1 cellular context compared by ENCODE assay signal in genomic region chr1:9428601-9429368, GRCh38.
A peak's percentile ranks its signal among the peaks of the same experiment; 100 is the strongest.
TF ChIP-seq lines count a peak whose summit lies in the region.

No MANE protein-coding gene starts in this region.

TF ChIP-seq in WTC11, 78 proteins besides CTCF, POLR2A, EP300 and RAD21 (continued from another document and continues in another):
- TF ChIP-seq, protein P1, sequence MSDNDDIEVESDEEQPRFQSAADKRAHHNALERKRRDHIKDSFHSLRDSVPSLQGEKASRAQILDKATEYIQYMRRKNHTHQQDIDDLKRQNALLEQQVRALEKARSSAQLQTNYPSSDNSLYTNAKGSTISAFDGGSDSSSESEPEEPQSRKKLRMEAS (CRISPR knock-in tag; IDR thresholded peaks at IDR 0.05) = peak; percentile 85
- no peak for TF ChIP-seq OVOL2 (CRISPR knock-in tag; IDR thresholded peaks at IDR 0.05; ENCODE audit: borderline replicate concordance)
- TF ChIP-seq NR1H2 (CRISPR knock-in tag; IDR thresholded peaks at IDR 0.05) = no peak
- TF ChIP-seq MYBL2 (CRISPR knock-in tag; IDR thresholded peaks at IDR 0.05) = no peak; the same call in 1 of the 2 replicates
- TF ChIP-seq NR3C1 (CRISPR knock-in tag; conservative IDR thresholded peaks at IDR 0.05; ENCODE audit: low read depth) = no peak
- TF ChIP-seq PRDM15 (CRISPR knock-in tag; IDR thresholded peaks at IDR 0.05) = no peak
- no peak for TF ChIP-seq ZNF121 (CRISPR knock-in tag; IDR thresholded peaks at IDR 0.05)
- TF ChIP-seq MXD4 (CRISPR knock-in tag; IDR thresholded peaks at IDR 0.05; ENCODE audit: borderline replicate concordance) = no peak
- no peak for TF ChIP-seq JAZF1 (CRISPR knock-in tag; IDR thresholded peaks at IDR 0.05)
- TF ChIP-seq ZSCAN18 (CRISPR knock-in tag; IDR thresholded peaks at IDR 0.05) = no peak
- TF ChIP-seq SMAD4 (CRISPR knock-in tag; IDR thresholded peaks at IDR 0.05) = no peak
- TF ChIP-seq, protein P2, sequence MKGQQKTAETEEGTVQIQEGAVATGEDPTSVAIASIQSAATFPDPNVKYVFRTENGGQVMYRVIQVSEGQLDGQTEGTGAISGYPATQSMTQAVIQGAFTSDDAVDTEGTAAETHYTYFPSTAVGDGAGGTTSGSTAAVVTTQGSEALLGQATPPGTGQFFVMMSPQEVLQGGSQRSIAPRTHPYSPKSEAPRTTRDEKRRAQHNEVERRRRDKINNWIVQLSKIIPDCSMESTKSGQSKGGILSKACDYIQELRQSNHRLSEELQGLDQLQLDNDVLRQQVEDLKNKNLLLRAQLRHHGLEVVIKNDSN (CRISPR knock-in tag; IDR thresholded peaks at IDR 0.05) = peak; percentile 94
- no peak for TF ChIP-seq GTF2I (CRISPR knock-in tag; conservative IDR thresholded peaks at IDR 0.05)
- TF ChIP-seq ATF1 (CRISPR knock-in tag; IDR thresholded peaks at IDR 0.05) = peak; percentile 95; the same call in 1 of the 2 replicates
- TF ChIP-seq, protein P3, sequence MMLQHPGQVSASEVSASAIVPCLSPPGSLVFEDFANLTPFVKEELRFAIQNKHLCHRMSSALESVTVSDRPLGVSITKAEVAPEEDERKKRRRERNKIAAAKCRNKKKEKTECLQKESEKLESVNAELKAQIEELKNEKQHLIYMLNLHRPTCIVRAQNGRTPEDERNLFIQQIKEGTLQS (CRISPR knock-in tag; conservative IDR thresholded peaks at IDR 0.05) = no peak
- TF ChIP-seq, protein P4, sequence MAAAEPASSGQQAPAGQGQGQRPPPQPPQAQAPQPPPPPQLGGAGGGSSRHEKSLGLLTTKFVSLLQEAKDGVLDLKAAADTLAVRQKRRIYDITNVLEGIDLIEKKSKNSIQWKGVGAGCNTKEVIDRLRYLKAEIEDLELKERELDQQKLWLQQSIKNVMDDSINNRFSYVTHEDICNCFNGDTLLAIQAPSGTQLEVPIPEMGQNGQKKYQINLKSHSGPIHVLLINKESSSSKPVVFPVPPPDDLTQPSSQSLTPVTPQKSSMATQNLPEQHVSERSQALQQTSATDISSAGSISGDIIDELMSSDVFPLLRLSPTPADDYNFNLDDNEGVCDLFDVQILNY (CRISPR knock-in tag; IDR thresholded peaks at IDR 0.05) = peak; percentile 77
- TF ChIP-seq CBFB (CRISPR knock-in tag; IDR thresholded peaks at IDR 0.05; ENCODE audit: low read depth) = no peak
- no peak for TF ChIP-seq SMAD3 (CRISPR knock-in tag; IDR thresholded peaks at IDR 0.05; ENCODE audit: borderline replicate concordance)
- TF ChIP-seq ZNF671 (CRISPR knock-in tag; IDR thresholded peaks at IDR 0.05) = no peak
- TF ChIP-seq ETV6 (CRISPR knock-in tag; IDR thresholded peaks at IDR 0.05) = 0 out of 2 replicates have a peak, but pooled peaks have one; percentile 33
- TF ChIP-seq SP1 (CRISPR knock-in tag; conservative IDR thresholded peaks at IDR 0.05) = peak; percentile 96
- no peak for TF ChIP-seq HMGA2 (CRISPR knock-in tag; IDR thresholded peaks at IDR 0.05)
- TF ChIP-seq TEAD1 (CRISPR knock-in tag; IDR thresholded peaks at IDR 0.05) = peak; percentile 20; the same call in 1 of the 2 replicates
- TF ChIP-seq CREB1 (CRISPR knock-in tag; IDR thresholded peaks at IDR 0.05) = peak; percentile 97
- TF ChIP-seq, protein P5, sequence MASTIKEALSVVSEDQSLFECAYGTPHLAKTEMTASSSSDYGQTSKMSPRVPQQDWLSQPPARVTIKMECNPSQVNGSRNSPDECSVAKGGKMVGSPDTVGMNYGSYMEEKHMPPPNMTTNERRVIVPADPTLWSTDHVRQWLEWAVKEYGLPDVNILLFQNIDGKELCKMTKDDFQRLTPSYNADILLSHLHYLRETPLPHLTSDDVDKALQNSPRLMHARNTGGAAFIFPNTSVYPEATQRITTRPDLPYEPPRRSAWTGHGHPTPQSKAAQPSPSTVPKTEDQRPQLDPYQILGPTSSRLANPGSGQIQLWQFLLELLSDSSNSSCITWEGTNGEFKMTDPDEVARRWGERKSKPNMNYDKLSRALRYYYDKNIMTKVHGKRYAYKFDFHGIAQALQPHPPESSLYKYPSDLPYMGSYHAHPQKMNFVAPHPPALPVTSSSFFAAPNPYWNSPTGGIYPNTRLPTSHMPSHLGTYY (CRISPR knock-in tag; IDR thresholded peaks at IDR 0.05) = no peak
- no peak for TF ChIP-seq IRF2 (CRISPR knock-in tag; IDR thresholded peaks at IDR 0.05; ENCODE audit: borderline replicate concordance, low read depth)
- no peak for TF ChIP-seq ZNF512 (CRISPR knock-in tag; IDR thresholded peaks at IDR 0.05; ENCODE audit: borderline replicate concordance)
- TF ChIP-seq GRHL2 (CRISPR knock-in tag; IDR thresholded peaks at IDR 0.05; ENCODE audit: insufficient replicate concordance, severe bottlenecking) = no peak
- no peak for TF ChIP-seq FOXP1 (CRISPR knock-in tag; IDR thresholded peaks at IDR 0.05; ENCODE audit: borderline replicate concordance)
- TF ChIP-seq, protein P6, sequence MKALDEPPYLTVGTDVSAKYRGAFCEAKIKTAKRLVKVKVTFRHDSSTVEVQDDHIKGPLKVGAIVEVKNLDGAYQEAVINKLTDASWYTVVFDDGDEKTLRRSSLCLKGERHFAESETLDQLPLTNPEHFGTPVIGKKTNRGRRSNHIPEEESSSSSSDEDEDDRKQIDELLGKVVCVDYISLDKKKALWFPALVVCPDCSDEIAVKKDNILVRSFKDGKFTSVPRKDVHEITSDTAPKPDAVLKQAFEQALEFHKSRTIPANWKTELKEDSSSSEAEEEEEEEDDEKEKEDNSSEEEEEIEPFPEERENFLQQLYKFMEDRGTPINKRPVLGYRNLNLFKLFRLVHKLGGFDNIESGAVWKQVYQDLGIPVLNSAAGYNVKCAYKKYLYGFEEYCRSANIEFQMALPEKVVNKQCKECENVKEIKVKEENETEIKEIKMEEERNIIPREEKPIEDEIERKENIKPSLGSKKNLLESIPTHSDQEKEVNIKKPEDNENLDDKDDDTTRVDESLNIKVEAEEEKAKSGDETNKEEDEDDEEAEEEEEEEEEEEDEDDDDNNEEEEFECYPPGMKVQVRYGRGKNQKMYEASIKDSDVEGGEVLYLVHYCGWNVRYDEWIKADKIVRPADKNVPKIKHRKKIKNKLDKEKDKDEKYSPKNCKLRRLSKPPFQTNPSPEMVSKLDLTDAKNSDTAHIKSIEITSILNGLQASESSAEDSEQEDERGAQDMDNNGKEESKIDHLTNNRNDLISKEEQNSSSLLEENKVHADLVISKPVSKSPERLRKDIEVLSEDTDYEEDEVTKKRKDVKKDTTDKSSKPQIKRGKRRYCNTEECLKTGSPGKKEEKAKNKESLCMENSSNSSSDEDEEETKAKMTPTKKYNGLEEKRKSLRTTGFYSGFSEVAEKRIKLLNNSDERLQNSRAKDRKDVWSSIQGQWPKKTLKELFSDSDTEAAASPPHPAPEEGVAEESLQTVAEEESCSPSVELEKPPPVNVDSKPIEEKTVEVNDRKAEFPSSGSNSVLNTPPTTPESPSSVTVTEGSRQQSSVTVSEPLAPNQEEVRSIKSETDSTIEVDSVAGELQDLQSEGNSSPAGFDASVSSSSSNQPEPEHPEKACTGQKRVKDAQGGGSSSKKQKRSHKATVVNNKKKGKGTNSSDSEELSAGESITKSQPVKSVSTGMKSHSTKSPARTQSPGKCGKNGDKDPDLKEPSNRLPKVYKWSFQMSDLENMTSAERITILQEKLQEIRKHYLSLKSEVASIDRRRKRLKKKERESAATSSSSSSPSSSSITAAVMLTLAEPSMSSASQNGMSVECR (CRISPR knock-in tag; IDR thresholded peaks at IDR 0.05; ENCODE audit: borderline replicate concordance) = peak; percentile 16; the same call in 1 of the 2 replicates
- no peak for TF ChIP-seq JUN (CRISPR knock-in tag; IDR thresholded peaks at IDR 0.05)
- TF ChIP-seq MLX (CRISPR knock-in tag; IDR thresholded peaks at IDR 0.05) = no peak
- no peak for TF ChIP-seq TCF7 (CRISPR knock-in tag; IDR thresholded peaks at IDR 0.05; ENCODE audit: low read depth)
- TF ChIP-seq, protein P7, sequence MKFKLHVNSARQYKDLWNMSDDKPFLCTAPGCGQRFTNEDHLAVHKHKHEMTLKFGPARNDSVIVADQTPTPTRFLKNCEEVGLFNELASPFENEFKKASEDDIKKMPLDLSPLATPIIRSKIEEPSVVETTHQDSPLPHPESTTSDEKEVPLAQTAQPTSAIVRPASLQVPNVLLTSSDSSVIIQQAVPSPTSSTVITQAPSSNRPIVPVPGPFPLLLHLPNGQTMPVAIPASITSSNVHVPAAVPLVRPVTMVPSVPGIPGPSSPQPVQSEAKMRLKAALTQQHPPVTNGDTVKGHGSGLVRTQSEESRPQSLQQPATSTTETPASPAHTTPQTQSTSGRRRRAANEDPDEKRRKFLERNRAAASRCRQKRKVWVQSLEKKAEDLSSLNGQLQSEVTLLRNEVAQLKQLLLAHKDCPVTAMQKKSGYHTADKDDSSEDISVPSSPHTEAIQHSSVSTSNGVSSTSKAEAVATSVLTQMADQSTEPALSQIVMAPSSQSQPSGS (CRISPR knock-in tag; IDR thresholded peaks at IDR 0.05; ENCODE audit: borderline replicate concordance, low read depth) = no peak
- no peak for TF ChIP-seq PRRX2 (CRISPR knock-in tag; IDR thresholded peaks at IDR 0.05)
- TF ChIP-seq AFF4 (CRISPR knock-in tag; IDR thresholded peaks at IDR 0.05; ENCODE audit: borderline replicate concordance) = no peak
- no peak for TF ChIP-seq ZNF232 (CRISPR knock-in tag; IDR thresholded peaks at IDR 0.05)
